ENCODE assay signal across 1 cellular context in the genomic region with DNA sequence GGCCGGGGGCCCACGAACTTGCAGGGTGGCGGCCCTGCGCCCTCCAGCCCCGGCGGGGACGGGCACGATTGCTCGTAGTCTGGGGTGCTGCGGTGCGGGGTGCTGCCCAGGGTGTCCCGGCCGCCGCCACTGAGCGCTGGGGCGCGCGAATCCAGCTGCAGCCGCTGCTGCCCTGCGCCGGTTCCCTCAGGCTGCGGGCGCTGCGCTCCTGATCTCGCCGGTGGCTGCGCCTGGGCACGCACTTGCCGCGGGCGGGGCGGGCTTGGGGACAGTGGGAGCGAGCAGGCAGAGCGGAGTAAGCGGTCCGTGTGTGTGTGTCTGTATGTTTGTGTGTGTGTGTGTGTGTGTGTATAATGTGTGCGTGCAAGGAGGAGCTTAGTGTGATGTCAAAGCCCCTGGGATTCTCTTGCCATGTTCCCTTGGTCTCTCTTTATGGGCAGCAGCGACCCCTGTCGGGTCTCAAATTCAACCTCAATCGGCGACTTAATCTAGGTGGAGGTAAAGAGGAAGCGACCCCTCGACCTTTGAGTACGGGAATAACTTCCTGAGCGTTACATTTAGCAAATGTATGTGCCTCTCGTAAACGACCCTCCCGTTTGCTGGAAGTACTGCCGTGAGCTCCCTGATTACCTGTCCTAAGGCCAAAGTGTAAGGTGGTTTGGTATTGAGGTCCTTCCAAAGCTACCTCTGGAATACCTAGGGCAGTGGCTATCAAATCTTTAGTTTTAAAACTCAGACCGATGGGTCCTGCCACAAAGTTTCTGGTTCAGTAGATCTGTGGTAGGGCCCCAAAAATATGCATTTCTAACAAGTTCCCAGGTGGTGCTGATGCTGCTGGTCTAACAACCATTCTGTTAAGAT.
TF ChIP-seq lines count a peak whose summit lies in the region.

A gene (minus strand): TSS at position 324 of the 861 bp plus-strand sequence.

TF ChIP-seq in GM12878, 131 proteins besides CTCF, POLR2A, EP300 and RAD21:
- TF ChIP-seq, protein P1, sequence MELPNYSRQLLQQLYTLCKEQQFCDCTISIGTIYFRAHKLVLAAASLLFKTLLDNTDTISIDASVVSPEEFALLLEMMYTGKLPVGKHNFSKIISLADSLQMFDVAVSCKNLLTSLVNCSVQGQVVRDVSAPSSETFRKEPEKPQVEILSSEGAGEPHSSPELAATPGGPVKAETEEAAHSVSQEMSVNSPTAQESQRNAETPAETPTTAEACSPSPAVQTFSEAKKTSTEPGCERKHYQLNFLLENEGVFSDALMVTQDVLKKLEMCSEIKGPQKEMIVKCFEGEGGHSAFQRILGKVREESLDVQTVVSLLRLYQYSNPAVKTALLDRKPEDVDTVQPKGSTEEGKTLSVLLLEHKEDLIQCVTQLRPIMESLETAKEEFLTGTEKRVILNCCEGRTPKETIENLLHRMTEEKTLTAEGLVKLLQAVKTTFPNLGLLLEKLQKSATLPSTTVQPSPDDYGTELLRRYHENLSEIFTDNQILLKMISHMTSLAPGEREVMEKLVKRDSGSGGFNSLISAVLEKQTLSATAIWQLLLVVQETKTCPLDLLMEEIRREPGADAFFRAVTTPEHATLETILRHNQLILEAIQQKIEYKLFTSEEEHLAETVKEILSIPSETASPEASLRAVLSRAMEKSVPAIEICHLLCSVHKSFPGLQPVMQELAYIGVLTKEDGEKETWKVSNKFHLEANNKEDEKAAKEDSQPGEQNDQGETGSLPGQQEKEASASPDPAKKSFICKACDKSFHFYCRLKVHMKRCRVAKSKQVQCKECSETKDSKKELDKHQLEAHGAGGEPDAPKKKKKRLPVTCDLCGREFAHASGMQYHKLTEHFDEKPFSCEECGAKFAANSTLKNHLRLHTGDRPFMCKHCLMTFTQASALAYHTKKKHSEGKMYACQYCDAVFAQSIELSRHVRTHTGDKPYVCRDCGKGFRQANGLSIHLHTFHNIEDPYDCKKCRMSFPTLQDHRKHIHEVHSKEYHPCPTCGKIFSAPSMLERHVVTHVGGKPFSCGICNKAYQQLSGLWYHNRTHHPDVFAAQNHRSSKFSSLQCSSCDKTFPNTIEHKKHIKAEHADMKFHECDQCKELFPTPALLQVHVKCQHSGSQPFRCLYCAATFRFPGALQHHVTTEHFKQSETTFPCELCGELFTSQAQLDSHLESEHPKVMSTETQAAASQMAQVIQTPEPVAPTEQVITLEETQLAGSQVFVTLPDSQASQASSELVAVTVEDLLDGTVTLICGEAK (IDR thresholded peaks at IDR 0.05; ENCODE audit: borderline replicate concordance) = no peak
- TF ChIP-seq IRF4 (IDR thresholded peaks at IDR 0.05; ENCODE audit: low read depth, low read length) = no peak
- no peak for TF ChIP-seq WRNIP1 (IDR thresholded peaks at IDR 0.05; ENCODE audit: borderline replicate concordance, low read depth, low read length)
- no peak for TF ChIP-seq RELA (IDR thresholded peaks at IDR 0.05; ENCODE audit: borderline replicate concordance, partially characterized antibody)
- TF ChIP-seq GATAD2B (conservative IDR thresholded peaks at IDR 0.05; ENCODE audit: low read depth) = no peak
- TF ChIP-seq, protein P2, sequence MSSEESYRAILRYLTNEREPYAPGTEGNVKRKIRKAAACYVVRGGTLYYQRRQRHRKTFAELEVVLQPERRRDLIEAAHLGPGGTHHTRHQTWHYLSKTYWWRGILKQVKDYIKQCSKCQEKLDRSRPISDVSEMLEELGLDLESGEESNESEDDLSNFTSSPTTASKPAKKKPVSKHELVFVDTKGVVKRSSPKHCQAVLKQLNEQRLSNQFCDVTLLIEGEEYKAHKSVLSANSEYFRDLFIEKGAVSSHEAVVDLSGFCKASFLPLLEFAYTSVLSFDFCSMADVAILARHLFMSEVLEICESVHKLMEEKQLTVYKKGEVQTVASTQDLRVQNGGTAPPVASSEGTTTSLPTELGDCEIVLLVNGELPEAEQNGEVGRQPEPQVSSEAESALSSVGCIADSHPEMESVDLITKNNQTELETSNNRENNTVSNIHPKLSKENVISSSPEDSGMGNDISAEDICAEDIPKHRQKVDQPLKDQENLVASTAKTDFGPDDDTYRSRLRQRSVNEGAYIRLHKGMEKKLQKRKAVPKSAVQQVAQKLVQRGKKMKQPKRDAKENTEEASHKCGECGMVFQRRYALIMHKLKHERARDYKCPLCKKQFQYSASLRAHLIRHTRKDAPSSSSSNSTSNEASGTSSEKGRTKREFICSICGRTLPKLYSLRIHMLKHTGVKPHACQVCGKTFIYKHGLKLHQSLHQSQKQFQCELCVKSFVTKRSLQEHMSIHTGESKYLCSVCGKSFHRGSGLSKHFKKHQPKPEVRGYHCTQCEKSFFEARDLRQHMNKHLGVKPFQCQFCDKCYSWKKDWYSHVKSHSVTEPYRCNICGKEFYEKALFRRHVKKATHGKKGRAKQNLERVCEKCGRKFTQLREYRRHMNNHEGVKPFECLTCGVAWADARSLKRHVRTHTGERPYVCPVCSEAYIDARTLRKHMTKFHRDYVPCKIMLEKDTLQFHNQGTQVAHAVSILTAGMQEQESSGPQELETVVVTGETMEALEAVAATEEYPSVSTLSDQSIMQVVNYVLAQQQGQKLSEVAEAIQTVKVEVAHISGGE (CRISPR knock-in tag; IDR thresholded peaks at IDR 0.05) = no peak
- TF ChIP-seq SMC3 (IDR thresholded peaks at IDR 0.05; ENCODE audit: borderline replicate concordance, low read length) = peak; percentile 60
- TF ChIP-seq NFIC (IDR thresholded peaks at IDR 0.05; ENCODE audit: low read depth, low read length) = no peak
- peak; percentile 79 for TF ChIP-seq NR2F1 (conservative IDR thresholded peaks at IDR 0.05)
- TF ChIP-seq YBX1 (IDR thresholded peaks at IDR 0.05) = no peak
- TF ChIP-seq, protein P3, sequence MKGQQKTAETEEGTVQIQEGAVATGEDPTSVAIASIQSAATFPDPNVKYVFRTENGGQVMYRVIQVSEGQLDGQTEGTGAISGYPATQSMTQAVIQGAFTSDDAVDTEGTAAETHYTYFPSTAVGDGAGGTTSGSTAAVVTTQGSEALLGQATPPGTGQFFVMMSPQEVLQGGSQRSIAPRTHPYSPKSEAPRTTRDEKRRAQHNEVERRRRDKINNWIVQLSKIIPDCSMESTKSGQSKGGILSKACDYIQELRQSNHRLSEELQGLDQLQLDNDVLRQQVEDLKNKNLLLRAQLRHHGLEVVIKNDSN (IDR thresholded peaks at IDR 0.05; ENCODE audit: borderline replicate concordance, extremely low read length, insufficient read depth, low read depth, low read length) = no peak
- no peak for TF ChIP-seq TAF1 (IDR thresholded peaks at IDR 0.05; ENCODE audit: borderline replicate concordance, low read depth, low read length)
- peak; percentile 79 for TF ChIP-seq MEF2B (IDR thresholded peaks at IDR 0.05; ENCODE audit: partially characterized antibody, poor library complexity, severe bottlenecking)
- no peak for TF ChIP-seq HCFC1 (IDR thresholded peaks at IDR 0.05; ENCODE audit: low read length)
- TF ChIP-seq JUND (IDR thresholded peaks at IDR 0.05; ENCODE audit: low read depth, low read length) = no peak
- TF ChIP-seq NBN (IDR thresholded peaks at IDR 0.05) = no peak
- TF ChIP-seq BCL11A (IDR thresholded peaks at IDR 0.05; ENCODE audit: low read depth, low read length) = no peak
- TF ChIP-seq CHD2 (IDR thresholded peaks at IDR 0.05; ENCODE audit: borderline replicate concordance, low read depth, low read length) = no peak
- 0 out of 2 replicates have a peak, but pooled peaks have one; percentile 17 for TF ChIP-seq IKZF1 (conservative IDR thresholded peaks at IDR 0.05)
- 0 out of 2 replicates have a peak, but pooled peaks have one; percentile 74 for TF ChIP-seq EZH2 (IDR thresholded peaks at IDR 0.05; ENCODE audit: borderline replicate concordance, control insufficient read depth, low read depth, low read length)
- TF ChIP-seq PAX5 (IDR thresholded peaks at IDR 0.05; ENCODE audit: borderline replicate concordance, low read depth, low read length) = no peak
- TF ChIP-seq RB1 (IDR thresholded peaks at IDR 0.05; ENCODE audit: borderline replicate concordance) = no peak
- TF ChIP-seq HDGF (IDR thresholded peaks at IDR 0.05) = no peak
- TF ChIP-seq TBL1XR1 (IDR thresholded peaks at IDR 0.05; ENCODE audit: low read depth, low read length) = no peak
- TF ChIP-seq NR2C1 (IDR thresholded peaks at IDR 0.05) = peak; percentile 60
- TF ChIP-seq, protein P4, sequence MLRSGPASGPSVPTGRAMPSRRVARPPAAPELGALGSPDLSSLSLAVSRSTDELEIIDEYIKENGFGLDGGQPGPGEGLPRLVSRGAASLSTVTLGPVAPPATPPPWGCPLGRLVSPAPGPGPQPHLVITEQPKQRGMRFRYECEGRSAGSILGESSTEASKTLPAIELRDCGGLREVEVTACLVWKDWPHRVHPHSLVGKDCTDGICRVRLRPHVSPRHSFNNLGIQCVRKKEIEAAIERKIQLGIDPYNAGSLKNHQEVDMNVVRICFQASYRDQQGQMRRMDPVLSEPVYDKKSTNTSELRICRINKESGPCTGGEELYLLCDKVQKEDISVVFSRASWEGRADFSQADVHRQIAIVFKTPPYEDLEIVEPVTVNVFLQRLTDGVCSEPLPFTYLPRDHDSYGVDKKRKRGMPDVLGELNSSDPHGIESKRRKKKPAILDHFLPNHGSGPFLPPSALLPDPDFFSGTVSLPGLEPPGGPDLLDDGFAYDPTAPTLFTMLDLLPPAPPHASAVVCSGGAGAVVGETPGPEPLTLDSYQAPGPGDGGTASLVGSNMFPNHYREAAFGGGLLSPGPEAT (IDR thresholded peaks at IDR 0.05; ENCODE audit: low read depth) = no peak
- peak; percentile 49; the same call in 1 of the 2 replicates for TF ChIP-seq SPI1 (IDR thresholded peaks at IDR 0.05; ENCODE audit: borderline replicate concordance, insufficient read depth, low read depth, low read length)
- TF ChIP-seq SREBF2 (IDR thresholded peaks at IDR 0.05; ENCODE audit: low read length) = no peak
- no peak for TF ChIP-seq SIX5 (IDR thresholded peaks at IDR 0.05; ENCODE audit: low read depth, low read length, severe bottlenecking)
- TF ChIP-seq HDAC6 (IDR thresholded peaks at IDR 0.05; ENCODE audit: unreplicated experiment) = no peak
- TF ChIP-seq, protein P5, sequence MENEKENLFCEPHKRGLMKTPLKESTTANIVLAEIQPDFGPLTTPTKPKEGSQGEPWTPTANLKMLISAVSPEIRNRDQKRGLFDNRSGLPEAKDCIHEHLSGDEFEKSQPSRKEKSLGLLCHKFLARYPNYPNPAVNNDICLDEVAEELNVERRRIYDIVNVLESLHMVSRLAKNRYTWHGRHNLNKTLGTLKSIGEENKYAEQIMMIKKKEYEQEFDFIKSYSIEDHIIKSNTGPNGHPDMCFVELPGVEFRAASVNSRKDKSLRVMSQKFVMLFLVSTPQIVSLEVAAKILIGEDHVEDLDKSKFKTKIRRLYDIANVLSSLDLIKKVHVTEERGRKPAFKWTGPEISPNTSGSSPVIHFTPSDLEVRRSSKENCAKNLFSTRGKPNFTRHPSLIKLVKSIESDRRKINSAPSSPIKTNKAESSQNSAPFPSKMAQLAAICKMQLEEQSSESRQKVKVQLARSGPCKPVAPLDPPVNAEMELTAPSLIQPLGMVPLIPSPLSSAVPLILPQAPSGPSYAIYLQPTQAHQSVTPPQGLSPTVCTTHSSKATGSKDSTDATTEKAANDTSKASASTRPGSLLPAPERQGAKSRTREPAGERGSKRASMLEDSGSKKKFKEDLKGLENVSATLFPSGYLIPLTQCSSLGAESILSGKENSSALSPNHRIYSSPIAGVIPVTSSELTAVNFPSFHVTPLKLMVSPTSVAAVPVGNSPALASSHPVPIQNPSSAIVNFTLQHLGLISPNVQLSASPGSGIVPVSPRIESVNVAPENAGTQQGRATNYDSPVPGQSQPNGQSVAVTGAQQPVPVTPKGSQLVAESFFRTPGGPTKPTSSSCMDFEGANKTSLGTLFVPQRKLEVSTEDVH (IDR thresholded peaks at IDR 0.05; ENCODE audit: low read depth, partially characterized antibody) = no peak
- no peak for TF ChIP-seq BMI1 (IDR thresholded peaks at IDR 0.05; ENCODE audit: borderline replicate concordance)
